ENCODE assay signal across 18 cellular contexts in genomic region chr6:127618729-127619128, GRCh38. TPM values are rescaled to one million over a fixed set of nuclear protein-coding genes. Genes with fewer than 3 reads are reported as not detected.
"Had no signal": no experiment of that assay in that cellular context is flagged by ENCODE, and none has a peak within 500 bp of the region (broad histone marks: within the 10 kb centered on the region; RNA-seq: fewer than 3 reads in every experiment).

No MANE protein-coding gene starts in this region.

- H3K27me3 ChIP-seq: brain microvascular endothelial cell, pancreas had no signal

- H3K36me3 ChIP-seq: brain microvascular endothelial cell, lower lobe of right lung, pancreas, thoracic aorta had no signal

- DNase-seq: activated CD4-positive, alpha-beta T cell treated with anti-CD3 and anti-CD28 coated beads, Interleukin-2, amount 50 U/mL, for 4 hours; activated CD4-positive, CD25-positive, alpha-beta regulatory T cell treated with anti-CD3 and anti-CD28 coated beads, Interleukin-2, amount 50 U/mL, for 72 hours; activated CD8-positive, alpha-beta memory T cell treated with anti-CD3 and anti-CD28 coated beads, Interleukin-2, amount 10 ng/mL, durations not matched to agents 7 days and 5 days; activated effector memory CD4-positive, alpha-beta T cell treated with Interleukin-2 at 50 U/mL for 16 hours; activated T-cell treated with anti-CD3 and anti-CD28 coated beads, Interleukin-2, amount 50 U/mL, for 24 hours; amygdala; brain microvascular endothelial cell; dermis blood vessel endothelial cell; erythroblast; hypothalamus; lower lobe of right lung; naive B cell; pancreas; stimulated activated CD4-positive, alpha-beta T cell treated with anti-CD3 and anti-CD28 coated beads, Interleukin-4, amount 100 ng/mL, for 1 hour; stimulated activated CD8-positive, alpha-beta memory T cell treated with anti-CD3 and anti-CD28 coated beads, Interleukin-4, amount 100 ng/mL, for 48 hours had no signal

- H3K4me3 ChIP-seq: lower lobe of right lung, pancreas, thoracic aorta had no signal

- H3K4me1 ChIP-seq: lower lobe of right lung, pancreas had no signal

- H3K9me3 ChIP-seq: lower lobe of right lung, pancreas, thoracic aorta had no signal

- H3K27ac ChIP-seq: brain microvascular endothelial cell, lower lobe of right lung, pancreas, thoracic aorta had no signal

RNA-seq across cellular contexts. Expression of gene C6orf58, which starts 41.8 kb away (rescaled TPM):
- total RNA-seq: activated CD8-positive, alpha-beta memory T cell treated with anti-CD3 and anti-CD28 coated beads, Interleukin-2, amount 10 ng/mL, durations not matched to agents 7 days and 5 days; activated naive CD4-positive, alpha-beta T cell treated with anti-CD3 and anti-CD28 coated beads, Interleukin-2, amount 50 U/mL, for 72 hours; cerebellum; dermis blood vessel endothelial cell; lower lobe of right lung; thoracic aorta had no signal
